Comparison of ENCODE assay signal across 19 cellular contexts in genomic region chr16:88431651-88432050, GRCh38. TPM values are rescaled to one million over a fixed set of nuclear protein-coding genes. Genes with fewer than 3 reads are reported as not detected.
DNase-seq lines count a peak whose midpoint lies in the region; ATAC-seq and TF ChIP-seq lines count a peak whose summit lies in the region.
"Had no signal": no experiment of that assay in that cellular context is flagged by ENCODE, and none has a peak within 500 bp of the region (broad histone marks: within the 10 kb centered on the region; RNA-seq: fewer than 3 reads in every experiment).

No MANE protein-coding gene starts in this region.

- H2AFZ ChIP-seq in OCI-LY3 (ENCODE audit: low read depth, low read length) = no peak overlapping the region

- intact Hi-C loops in dendritic cell treated with granulocyte-macrophage colony-stimulating factor and Interleukin-4, amounts not matched to agents 40 ng/mL and 50 ng/mL, for 4 days (cut with micrococcal nuclease) = no loop called here

- peaks cover 8% of the 10 kb centered on the region for H3K27me3 Mint-ChIP-seq in activated T-cell treated with anti-CD3 and anti-CD28 coated beads, Interleukin-2, amount 50 U/mL, for 72 hours (ENCODE audit: low read depth)
- H3K27me3 Mint-ChIP-seq in dendritic cell treated with granulocyte-macrophage colony-stimulating factor and Interleukin-4, amounts not matched to agents 40 ng/mL and 50 ng/mL, for 4 days = peaks cover 64% of the 10 kb centered on the region
- H3K27me3 Mint-ChIP-seq in stimulated activated memory B cell treated with anti-CD40 and anti-IgM and Interleukin-4, amounts not matched to agents 10 μg/mL and 1 μg/mL and 100 μg/mL, for 72 hours = no peaks in the 10 kb centered on the region

- peak overlapping the region; percentile 69 to 78 for H3K4me3 Mint-ChIP-seq in activated T-cell treated with anti-CD3 and anti-CD28 coated beads, Interleukin-2, amount 50 U/mL, for 72 hours
- H3K4me3 Mint-ChIP-seq in dendritic cell treated with granulocyte-macrophage colony-stimulating factor and Interleukin-4, amounts not matched to agents 40 ng/mL and 50 ng/mL, for 4 days = peak overlapping the region; percentile 71
- H3K4me3 Mint-ChIP-seq in stimulated activated memory B cell treated with anti-CD40 and anti-IgM and Interleukin-4, amounts not matched to agents 10 μg/mL and 1 μg/mL and 100 μg/mL, for 72 hours = peak overlapping the region; percentile 72

- H4K20me1 ChIP-seq in OCI-LY3 (ENCODE audit: insufficient read depth, low read length) = no peaks in the 10 kb centered on the region

- DNase-seq in activated T-cell treated with anti-CD3 and anti-CD28 coated beads, Interleukin-2, amount 50 U/mL, for 72 hours = no peak
- no peak for DNase-seq in activated T-cell treated with anti-CD3 and anti-CD28 coated beads for 4 hours
- no peak for DNase-seq in stimulated activated CD4-positive, alpha-beta T cell treated with anti-CD3 and anti-CD28 coated beads, Interleukin-4, amount 100 ng/mL, for 1 hour
- DNase-seq in iPS-NIHi11 (ENCODE audit: low spot score) = no peak
- DNase-seq: cerebellar nuclear complex, GDM1, hippocampal formation, IMR-90, kidney glomerular epithelial cell, midbrain, NCI-H1930, NCI-H446 treated with DMSO at 0.1 percent for 48 hours, nucleus accumbens, SHP77, T-helper 9 cell had no signal

- H3K9ac ChIP-seq in OCI-LY3 (ENCODE audit: low read length) = no peak overlapping the region

- no peak overlapping the region for H3K27ac ChIP-seq in OCI-LY3 (ENCODE audit: low read length)

- no peak for ATAC-seq in activated T-cell treated with anti-CD3 and anti-CD28 coated beads, Interleukin-2, amount 50 U/mL, for 72 hours (replicated peaks in 1 of 2)
- no peak for ATAC-seq in stimulated activated memory B cell treated with anti-CD40 and anti-IgM and Interleukin-4, amounts not matched to agents 10 μg/mL and 1 μg/mL and 100 μg/mL, for 72 hours
- no peak for ATAC-seq in HG03045 (IDR thresholded peaks at IDR 0.05; ENCODE audit: unreplicated experiment)

- H3K4me1 Mint-ChIP-seq in activated T-cell treated with anti-CD3 and anti-CD28 coated beads, Interleukin-2, amount 50 U/mL, for 72 hours (ENCODE audit: low read depth) = no peaks in the 10 kb centered on the region
- H3K4me1 Mint-ChIP-seq in dendritic cell treated with granulocyte-macrophage colony-stimulating factor and Interleukin-4, amounts not matched to agents 40 ng/mL and 50 ng/mL, for 4 days (ENCODE audit: low read depth) = peaks cover 46% of the 10 kb centered on the region
- H3K4me1 Mint-ChIP-seq in stimulated activated memory B cell treated with anti-CD40 and anti-IgM and Interleukin-4, amounts not matched to agents 10 μg/mL and 1 μg/mL and 100 μg/mL, for 72 hours = peaks cover 17% of the 10 kb centered on the region

- no peaks in the 10 kb centered on the region for H3K79me2 ChIP-seq in OCI-LY3 (ENCODE audit: low read length)

- H3K4me2 ChIP-seq in OCI-LY3 (ENCODE audit: low read length) = 0 out of 2 replicates have a peak overlapping the region, but pooled peaks have one; percentile 79

- 0 out of 2 replicates have a peak overlapping the region, but pooled peaks have one; percentile 75 for H3K4me3 ChIP-seq in OCI-LY3 (ENCODE audit: low read length)

- H3K27ac Mint-ChIP-seq in activated T-cell treated with anti-CD3 and anti-CD28 coated beads, Interleukin-2, amount 50 U/mL, for 72 hours = no peak overlapping the region
- peak overlapping the region; percentile 70 for H3K27ac Mint-ChIP-seq in dendritic cell treated with granulocyte-macrophage colony-stimulating factor and Interleukin-4, amounts not matched to agents 40 ng/mL and 50 ng/mL, for 4 days
- peak overlapping the region; percentile 77 for H3K27ac Mint-ChIP-seq in stimulated activated memory B cell treated with anti-CD40 and anti-IgM and Interleukin-4, amounts not matched to agents 10 μg/mL and 1 μg/mL and 100 μg/mL, for 72 hours

- peaks cover 6% of the 10 kb centered on the region; the same call in 1 of the 2 replicates for H3K4me1 ChIP-seq in OCI-LY3 (ENCODE audit: low read length)

- peaks cover 11% of the 10 kb centered on the region for H3K27me3 ChIP-seq in OCI-LY3 (ENCODE audit: low read depth, low read length)

- H3K9me3 ChIP-seq in OCI-LY3 (ENCODE audit: insufficient read depth, low read length) = no peaks in the 10 kb centered on the region

- no peaks in the 10 kb centered on the region for H3K36me3 Mint-ChIP-seq in activated T-cell treated with anti-CD3 and anti-CD28 coated beads, Interleukin-2, amount 50 U/mL, for 72 hours (ENCODE audit: insufficient read depth in 2 of 2)
- H3K36me3 Mint-ChIP-seq in dendritic cell treated with granulocyte-macrophage colony-stimulating factor and Interleukin-4, amounts not matched to agents 40 ng/mL and 50 ng/mL, for 4 days (ENCODE audit: low read depth) = no peaks in the 10 kb centered on the region
- no peaks in the 10 kb centered on the region for H3K36me3 Mint-ChIP-seq in stimulated activated memory B cell treated with anti-CD40 and anti-IgM and Interleukin-4, amounts not matched to agents 10 μg/mL and 1 μg/mL and 100 μg/mL, for 72 hours

- no peaks in the 10 kb centered on the region for H3K36me3 ChIP-seq in OCI-LY3 (replicated peaks; ENCODE audit: low read depth, low read length)

- no peaks in the 10 kb centered on the region for H3K9me3 Mint-ChIP-seq in activated T-cell treated with anti-CD3 and anti-CD28 coated beads, Interleukin-2, amount 50 U/mL, for 72 hours
- no peaks in the 10 kb centered on the region for H3K9me3 Mint-ChIP-seq in dendritic cell treated with granulocyte-macrophage colony-stimulating factor and Interleukin-4, amounts not matched to agents 40 ng/mL and 50 ng/mL, for 4 days
- no peaks in the 10 kb centered on the region for H3K9me3 Mint-ChIP-seq in stimulated activated memory B cell treated with anti-CD40 and anti-IgM and Interleukin-4, amounts not matched to agents 10 μg/mL and 1 μg/mL and 100 μg/mL, for 72 hours

- no peak for TF ChIP-seq CTCF in OCI-LY3 (IDR thresholded peaks at IDR 0.05; ENCODE audit: low read depth, low read length)

RNA-seq across cellular contexts. Expression of gene ZFPM1, which starts 21.4 kb away (rescaled TPM):
- 10 to 100 TPM; 12.2 to 13.8 TPM for total RNA-seq in activated T-cell treated with anti-CD3 and anti-CD28 coated beads, Interleukin-2, amount 50 U/mL, for 72 hours

RNA-seq across cellular contexts. Expression of gene ZNF469, which starts 48.9 kb away (rescaled TPM):
- under 1 TPM; 0.34 to 0.65 TPM for total RNA-seq in activated T-cell treated with anti-CD3 and anti-CD28 coated beads, Interleukin-2, amount 50 U/mL, for 72 hours
